9 cellular contexts compared by ENCODE assay signal in genomic region chr20:57211949-57212889, GRCh38. TPM values are rescaled to one million over a fixed set of nuclear protein-coding genes. Genes with fewer than 3 reads are reported as not detected.
A peak's percentile ranks its signal among the peaks of the same experiment; 100 is the strongest.
DNase-seq lines count a peak whose midpoint lies in the region; ATAC-seq and TF ChIP-seq lines count a peak whose summit lies in the region.
"Had no signal": no experiment of that assay in that cellular context is flagged by ENCODE, and none has a peak within 500 bp of the region (broad histone marks: within the 10 kb centered on the region; RNA-seq: fewer than 3 reads in every experiment).

No MANE protein-coding gene starts in this region.

- 66 to 67% methylated on average over 1 to 27 of the region's 38 CpGs for WGBS in gastroesophageal sphincter (ENCODE audit: low coverage in 1 of 2), 2 donors

- DNase-seq in ELF-1 (ENCODE audit: low read depth, low spot score) (peak; percentile 87), RWPE1 (ENCODE audit: low spot score) (peak; percentile 100), progenitor cell of endocrine pancreas (ENCODE audit: low spot score, unreplicated experiment) (no peak), NCI-H2029 (lab: John Stamatoyannopoulos, UW) (no peak)
- DNase-seq in T-helper 2 cell treated with Interferon-gamma antibody and Interleukin-4, amounts not matched to agents 5 μg/mL and 100 μg/mL, for 36 hours (ENCODE audit: low spot score) = no peak
- DNase-seq: T-cell had no signal

- H3K4me3 Mint-ChIP-seq in progenitor cell of endocrine pancreas (ENCODE audit: low read depth) = peak overlapping the region; percentile 5
- no peak overlapping the region for H3K4me3 Mint-ChIP-seq in T-helper 2 cell treated with Interferon-gamma antibody and Interleukin-4, amounts not matched to agents 5 μg/mL and 100 μg/mL, for 36 hours
- H3K4me3 Mint-ChIP-seq: T-cell had no signal

- H3K9me3 ChIP-seq in gastroesophageal sphincter = peaks cover 0 to 3% (median 0%) of the 10 kb centered on the region in 3 donors

- peak; percentile 95 for ATAC-seq in gastroesophageal sphincter
- no peak for ATAC-seq in GM21576 (IDR thresholded peaks at IDR 0.05; ENCODE audit: unreplicated experiment)
- ATAC-seq in GM19351 (IDR thresholded peaks at IDR 0.05; ENCODE audit: unreplicated experiment) = no peak
- ATAC-seq: T-cell had no signal

- H3K4me1 ChIP-seq in gastroesophageal sphincter = peaks cover 0 to 17% (median 5%) of the 10 kb centered on the region in 3 donors

- no peaks in the 10 kb centered on the region for H3K36me3 ChIP-seq in gastroesophageal sphincter

- H3K27me3 Mint-ChIP-seq in progenitor cell of endocrine pancreas = no peaks in the 10 kb centered on the region
- H3K27me3 Mint-ChIP-seq in T-helper 2 cell treated with Interferon-gamma antibody and Interleukin-4, amounts not matched to agents 5 μg/mL and 100 μg/mL, for 36 hours (ENCODE audit: low read depth) = peaks cover 7% of the 10 kb centered on the region

- POLR2A ChIA-PET in RWPE1 (lab: Yijun Ruan, JAX; ENCODE audit: low non-redundant PET) = interaction anchor here (0.7 kb wide), 1 partner anchor 1820 kb away, joined by 3 read pairs; the partner anchor contains the start of gene ATP5F1E

- no peak for TF ChIP-seq CTCF in RWPE1 (conservative IDR thresholded peaks at IDR 0.05; ENCODE audit: low read depth)
- no peak for TF ChIP-seq CTCF in gastroesophageal sphincter (IDR thresholded peaks at IDR 0.05)
- TF ChIP-seq CTCF in progenitor cell of endocrine pancreas (IDR thresholded peaks at IDR 0.05; ENCODE audit: unreplicated experiment) = no peak

- no peaks in the 10 kb centered on the region for H3K27me3 ChIP-seq in gastroesophageal sphincter

- TF ChIP-seq EP300 in gastroesophageal sphincter (IDR thresholded peaks at IDR 0.05) = no peak

- CTCF ChIA-PET in RWPE1 (lab: Yijun Ruan, JAX) = interaction anchor here (0.6 kb wide), 1 partner anchor 144 kb away, joined by 4 read pairs; no protein-coding TSS in a partner anchor

- TF ChIP-seq POLR2A in gastroesophageal sphincter (IDR thresholded peaks at IDR 0.05) = no peak

- peaks cover 33% of the 10 kb centered on the region for H3K4me1 Mint-ChIP-seq in progenitor cell of endocrine pancreas (ENCODE audit: low read depth)
- H3K4me1 Mint-ChIP-seq in T-helper 2 cell treated with Interferon-gamma antibody and Interleukin-4, amounts not matched to agents 5 μg/mL and 100 μg/mL, for 36 hours (ENCODE audit: low read depth) = no peaks in the 10 kb centered on the region
- H3K4me1 Mint-ChIP-seq: T-cell had no signal

- H3K27ac Mint-ChIP-seq in progenitor cell of endocrine pancreas = peak overlapping the region; percentile 78
- H3K27ac Mint-ChIP-seq in T-helper 2 cell treated with Interferon-gamma antibody and Interleukin-4, amounts not matched to agents 5 μg/mL and 100 μg/mL, for 36 hours = no peak overlapping the region

- H3K4me3 ChIP-seq in gastroesophageal sphincter = no peak overlapping the region

- peaks cover under 1% of the 10 kb centered on the region for H3K9me3 Mint-ChIP-seq in progenitor cell of endocrine pancreas (ENCODE audit: low read depth)
- H3K9me3 Mint-ChIP-seq in T-helper 2 cell treated with Interferon-gamma antibody and Interleukin-4, amounts not matched to agents 5 μg/mL and 100 μg/mL, for 36 hours = peaks cover 1% of the 10 kb centered on the region

- H3K27ac ChIP-seq in RWPE1 (peak overlapping the region; percentile 70), gastroesophageal sphincter (peak overlapping the region in 3 of 4 donors; percentile 34 to 55 (median 36))

- H3K36me3 Mint-ChIP-seq in progenitor cell of endocrine pancreas (ENCODE audit: insufficient read depth) = peaks cover 7% of the 10 kb centered on the region
- H3K36me3 Mint-ChIP-seq in T-helper 2 cell treated with Interferon-gamma antibody and Interleukin-4, amounts not matched to agents 5 μg/mL and 100 μg/mL, for 36 hours (ENCODE audit: low read depth) = no peaks in the 10 kb centered on the region
- H3K36me3 Mint-ChIP-seq: T-cell had no signal

RNA-seq across cellular contexts. Expression of gene BMP7, which starts 54.2 kb away (rescaled TPM):
- total RNA-seq in gastroesophageal sphincter (10 to 100 TPM in 1 of 4 donors, 1 to 10 TPM in 2, under 1 TPM in 1; 0.16 to 10.8 (median 5.0) TPM), progenitor cell of endocrine pancreas (28.4 and 35.4 TPM in 2 replicates)
- total RNA-seq: T-cell had no signal

Comparison
In these comparisons a context has a peak if more than half of its experiments do, and no peak if none do; other contexts are left out.
1. DNase-seq: peak in ELF-1 (single experiment) and RWPE1 (single experiment); none in progenitor cell of endocrine pancreas (single experiment), NCI-H2029 (single experiment) and T-helper 2 cell treated with Interferon-gamma antibody and Interleukin-4, amounts not matched to agents 5 μg/mL and 100 μg/mL, for 36 hours (single experiment).